ENCODE assay signal across 22 cellular contexts in the genomic region with DNA sequence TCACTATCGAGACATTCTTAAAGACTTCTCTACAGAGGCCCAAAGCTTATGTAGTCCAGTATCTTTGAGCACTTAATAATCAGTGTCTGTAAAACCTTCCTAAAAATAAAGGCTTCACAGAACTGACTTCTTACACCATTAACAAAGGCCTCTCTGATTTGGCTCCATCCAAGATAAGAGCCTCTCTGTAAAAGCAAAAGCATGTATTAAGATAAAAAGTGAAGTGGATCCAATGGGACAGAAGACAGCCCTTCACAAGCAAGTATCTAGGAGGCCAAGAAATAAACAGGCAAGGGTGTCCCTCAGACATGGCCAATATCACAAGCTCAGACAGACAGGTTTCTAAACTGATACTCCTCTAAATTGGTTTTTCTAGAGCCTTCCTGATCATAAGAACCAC. TPM values are rescaled to one million over a fixed set of nuclear protein-coding genes. Genes with fewer than 3 reads are reported as not detected.
DNase-seq lines count a peak whose midpoint lies in the region; ATAC-seq and TF ChIP-seq lines count a peak whose summit lies in the region.
"Had no signal": no experiment of that assay in that cellular context is flagged by ENCODE, and none has a peak within 500 bp of the region (broad histone marks: within the 10 kb centered on the region; RNA-seq: fewer than 3 reads in every experiment).

No MANE protein-coding gene starts in this region.

- WGBS in testis, 2 donors: 61 to 84% methylated on average over 1 of the region's 1 CpG

- DNase-seq in SK-MEL-5 (ENCODE audit: low read depth, low spot score): peak; percentile 65
- DNase-seq in foreskin melanocyte: peak; percentile 81
- DNase-seq in mesothelial cell of epicardium (ENCODE audit: low spot score in 2 of 2, unreplicated experiment in 2 of 2): no peak
- no peak for DNase-seq in testis
- no peak for DNase-seq in stimulated activated CD4-positive, alpha-beta T cell treated with anti-CD3 and anti-CD28 coated beads, Interleukin-12 subunit alpha, Interleukin-12 subunit beta, amount 100 ng/mL, for 4 hours
- DNase-seq in caudate nucleus (lab: John Stamatoyannopoulos, UW): no peak
- DNase-seq: Caco-2; CD8-positive, alpha-beta T cell; MM.1S; NCI-H2029; NCI-H446 treated with DMSO at 0.1 percent for 48 hours; NCI-H526 treated with DMSO at 0.1 percent for 48 hours; PC-9; RPMI8226; SHP77 treated with DMSO at 0.1 percent for 48 hours had no signal

- no peak overlapping the region for H3K4me3 ChIP-seq in testis
- H3K4me3 ChIP-seq: A549, PC-9, SK-N-MC had no signal

- peaks cover 10% of the 10 kb centered on the region for H3K36me3 Mint-ChIP-seq in mesothelial cell of epicardium
- H3K36me3 Mint-ChIP-seq: CD8-positive, alpha-beta T cell had no signal

- no peak for ATAC-seq in GM19395 (IDR thresholded peaks at IDR 0.05; ENCODE audit: unreplicated experiment)
- ATAC-seq: A549; CD8-positive, alpha-beta T cell had no signal

- H3K4me1 Mint-ChIP-seq in mesothelial cell of epicardium: peaks cover 51% of the 10 kb centered on the region

- no peaks in the 10 kb centered on the region for H3K36me3 ChIP-seq in testis (ENCODE audit: low read depth, missing control alignments)

- H3K27ac Mint-ChIP-seq in mesothelial cell of epicardium: peak overlapping the region; percentile 48
- H3K27ac Mint-ChIP-seq: CD8-positive, alpha-beta T cell; IgD-negative memory B cell had no signal

- TF ChIP-seq CTCF in mesothelial cell of epicardium (IDR thresholded peaks at IDR 0.05; ENCODE audit: unreplicated experiment): no peak
- TF ChIP-seq CTCF in testis (IDR thresholded peaks at IDR 0.05): no peak

- intact Hi-C loops in testis (cut with DNase I; ENCODE audit: low total_unique reads): loop anchor here (10.0 kb wide), 1 partner anchor 92 kb away; no protein-coding TSS in a partner anchor

- H3K4me1 ChIP-seq in testis: peaks cover 73% of the 10 kb centered on the region

- peaks cover 6% of the 10 kb centered on the region for H3K9me3 Mint-ChIP-seq in mesothelial cell of epicardium
- H3K9me3 Mint-ChIP-seq: CD8-positive, alpha-beta T cell; IgD-negative memory B cell had no signal

- H3K27me3 Mint-ChIP-seq in mesothelial cell of epicardium (ENCODE audit: low read depth): no peaks in the 10 kb centered on the region
- H3K27me3 Mint-ChIP-seq: IgD-negative memory B cell had no signal

- in situ Hi-C loops in SK-MEL-5 (cut with HindIII; ENCODE audit: low pct_unique_long_range_greater_than_20kb, low sequenced_read_pairs): loop anchor here (25.0 kb wide), 1 partner anchor 99 kb away; no protein-coding TSS in a partner anchor

- H3K27me3 ChIP-seq in testis: no peaks in the 10 kb centered on the region

- TF ChIP-seq POLR2A in testis (IDR thresholded peaks at IDR 0.05): no peak

- no peaks in the 10 kb centered on the region for H3K9me3 ChIP-seq in testis
- H3K9me3 ChIP-seq: A549, Caco-2 had no signal

- no peak overlapping the region for H3K4me3 Mint-ChIP-seq in mesothelial cell of epicardium
- H3K4me3 Mint-ChIP-seq: CD8-positive, alpha-beta T cell; IgD-negative memory B cell had no signal

- peak overlapping the region; percentile 55 to 66 for H3K27ac ChIP-seq in testis
- H3K27ac ChIP-seq in caudate nucleus (ENCODE audit: low read depth, low read length): no peak overlapping the region
- H3K27ac ChIP-seq: C4-2B, HL-60, KMS-11, PC-9, SK-N-MC had no signal

RNA-seq across cellular contexts. Expression of a gene that starts 11.9 kb away (rescaled TPM):
- total RNA-seq in SK-MEL-5 (2014; rRNA removed; shearing (Covaris generic)): 57.2 and 58.0 TPM in 2 replicates
- polyA plus RNA-seq in SK-MEL-5 (2015; cell fraction: cytosol; rRNA removed): 37.3 and 76.5 TPM in 2 replicates
- 41.1 and 55.8 TPM in 2 replicates for polyA plus RNA-seq in SK-MEL-5 (2015; cell fraction: nucleus; rRNA removed)
- total RNA-seq in mesothelial cell of epicardium (41.7 to 43.1 TPM (median 42.1 TPM) in 3 replicates), testis (10 to 100 TPM; 42.8 to 48.6 TPM)
- polyA plus RNA-seq in testis (ENCODE audit: insufficient read depth, low read depth, low replicate concordance): 24.8 TPM

Comparison
In these comparisons a context has a peak if more than half of its experiments do, and no peak if none do; other contexts are left out.
1. DNase-seq: peak in SK-MEL-5 (single experiment) and foreskin melanocyte (single experiment); none in mesothelial cell of epicardium (0 of 2), testis (single experiment), stimulated activated CD4-positive, alpha-beta T cell treated with anti-CD3 and anti-CD28 coated beads, Interleukin-12 subunit alpha, Interleukin-12 subunit beta, amount 100 ng/mL, for 4 hours (single experiment) and caudate nucleus (0 of 61).